11 cellular contexts compared by ENCODE assay signal in genomic region chr1:51643362-51643761, GRCh38. TPM values are rescaled to one million over a fixed set of nuclear protein-coding genes. Genes with fewer than 3 reads are reported as not detected.
DNase-seq lines count a peak whose midpoint lies in the region; TF ChIP-seq lines count a peak whose summit lies in the region.
"Had no signal": no experiment of that assay in that cellular context is flagged by ENCODE, and none has a peak within 500 bp of the region (broad histone marks: within the 10 kb centered on the region; RNA-seq: fewer than 3 reads in every experiment).

No MANE protein-coding gene starts in this region.

- 79 to 87% methylated on average over 1 of the region's 1 CpG for WGBS in testis, 2 donors

- TF ChIP-seq POLR2A in testis (IDR thresholded peaks at IDR 0.05) = no peak

- H3K4me3 ChIP-seq in brain microvascular endothelial cell (ENCODE audit: low read depth, low read length) (no peak overlapping the region), muscle layer of duodenum (ENCODE audit: low read depth in 1 of 2, low read length in 2 of 2) (no peak overlapping the region), testis (no peak overlapping the region), H7 (ENCODE audit: insufficient read depth, low read depth, low read length) (no peak overlapping the region)

- intact Hi-C loops in testis (cut with DNase I; ENCODE audit: low total_unique reads) = no loop called here

- H3K27me3 ChIP-seq in brain microvascular endothelial cell (replicated peaks) (no peaks in the 10 kb centered on the region), muscle layer of duodenum (ENCODE audit: low read depth, low read length) (no peaks in the 10 kb centered on the region), testis (no peaks in the 10 kb centered on the region), H7 (ENCODE audit: control insufficient read depth, insufficient read depth, low read length) (no peaks in the 10 kb centered on the region)

- peaks cover 7 to 16% of the 10 kb centered on the region in 2 donors for H3K4me1 ChIP-seq in muscle layer of duodenum (ENCODE audit: control insufficient read depth in 1 of 2, insufficient read depth in 2 of 2, low read length in 2 of 2)
- peaks cover 30% of the 10 kb centered on the region for H3K4me1 ChIP-seq in testis

- H3K36me3 ChIP-seq in brain microvascular endothelial cell (replicated peaks) (no peaks in the 10 kb centered on the region), muscle layer of duodenum (ENCODE audit: control insufficient read depth in 1 of 2, insufficient read depth in 2 of 2, low read length in 2 of 2) (peaks cover 0 to 10% of the 10 kb centered on the region in 2 donors), testis (ENCODE audit: low read depth, missing control alignments) (no peaks in the 10 kb centered on the region), H7 (replicated peaks; ENCODE audit: control insufficient read depth, insufficient read depth, low read length) (no peaks in the 10 kb centered on the region)

- H3K27ac ChIP-seq in brain microvascular endothelial cell (peak overlapping the region; percentile 94), muscle layer of duodenum (ENCODE audit: low read length) (peak overlapping the region; percentile 58), testis (peak overlapping the region; percentile 75 to 80)
- H3K27ac ChIP-seq: HL-60 had no signal

- H3K9me3 ChIP-seq in muscle layer of duodenum (ENCODE audit: control insufficient read depth in 1 of 2, low read length in 2 of 2) (no peaks in the 10 kb centered on the region), testis (no peaks in the 10 kb centered on the region)

- DNase-seq in NCI-H1436 treated with DMSO at 0.1 percent for 48 hours (lab: John Stamatoyannopoulos, UW) (peak; percentile 68), brain microvascular endothelial cell (no peak), testis (no peak), H7 (no peak), NOMO-1 treated with DMSO at 0.1 percent for 48 hours (lab: John Stamatoyannopoulos, UW; ENCODE audit: unreplicated experiment) (no peak), putamen (ENCODE audit: low spot score) (no peak)
- DNase-seq: activated naive CD8-positive, alpha-beta T cell treated with anti-CD3 and anti-CD28 coated beads, Interleukin-2, amount 10 ng/mL, durations not matched to agents 7 days and 5 days; CD8-positive, alpha-beta memory T cell; effector CD8-positive, alpha-beta T cell had no signal

- TF ChIP-seq CTCF in brain microvascular endothelial cell (IDR thresholded peaks at IDR 0.05; ENCODE audit: low read depth, low read length, missing control alignments) (no peak), testis (IDR thresholded peaks at IDR 0.05) (no peak)

- in situ Hi-C loops in brain microvascular endothelial cell (cut with HindIII; ENCODE audit: low pct_ligation_motif_present, low sequenced_read_pairs) = no loop called here

RNA-seq across cellular contexts. Expression of gene OSBPL9, which starts 26.5 kb away (rescaled TPM):
- 100 to 1,000 TPM; 117 to 160 TPM for total RNA-seq in testis
- polyA plus RNA-seq in testis (ENCODE audit: insufficient read depth, low read depth, low replicate concordance) = 59.3 TPM
- 87.4 and 149 TPM in 2 replicates for total RNA-seq in H7 (2014; rRNA removed; shearing (Covaris generic))
